In genomic region chr21:29656504-29657227, GRCh38 we compare ENCODE assay signal across 2 cellular contexts.
TF ChIP-seq lines count a peak whose summit lies in the region.

No MANE protein-coding gene starts in this region.

TF ChIP-seq in IMR-90, 13 proteins besides CTCF, POLR2A, EP300 and RAD21:
- TF ChIP-seq BHLHE40 (IDR thresholded peaks at IDR 0.05; ENCODE audit: low read depth, low read length) (no peak), RFX5 (IDR thresholded peaks at IDR 0.05; ENCODE audit: low read depth, low read length) (no peak), MXI1 (IDR thresholded peaks at IDR 0.05; ENCODE audit: borderline replicate concordance, low read depth, low read length) (no peak), MAZ (IDR thresholded peaks at IDR 0.05; ENCODE audit: borderline replicate concordance, low read depth, low read length) (no peak), CHD1 (IDR thresholded peaks at IDR 0.05; ENCODE audit: low read depth, low read length) (no peak), MAFK (IDR thresholded peaks at IDR 0.05; ENCODE audit: low read depth, low read length) (peak; percentile 46; the same call in 1 of the 2 replicates), SMC3 (IDR thresholded peaks at IDR 0.05; ENCODE audit: low read depth, low read length) (no peak), NFE2L2 (IDR thresholded peaks at IDR 0.05; ENCODE audit: low read depth, low read length) (peak; percentile 65)

TF ChIP-seq in HepG2, 621 proteins besides CTCF, POLR2A, EP300 and RAD21:
- peak in 1 of 2 experiments; percentile 22; a peak in 1 of 4 replicates for TF ChIP-seq MAFK (conservative IDR thresholded peaks at IDR 0.05 in 1 of 2, IDR thresholded peaks at IDR 0.05 in 1 of 2; ENCODE audit: low read length in 2 of 2)
- TF ChIP-seq CEBPB (IDR thresholded peaks at IDR 0.05; ENCODE audit: borderline replicate concordance, low read depth, low read length): no peak
- 0 out of 2 replicates have a peak, but pooled peaks have one; percentile 42 for TF ChIP-seq FOSL2 (CRISPR knock-in tag; IDR thresholded peaks at IDR 0.05)
- no peak for TF ChIP-seq AKNA (CRISPR knock-in tag; IDR thresholded peaks at IDR 0.05; ENCODE audit: borderline replicate concordance)
